24 cellular contexts compared by ENCODE assay signal in genomic region chr3:114666613-114667012, GRCh38.
"Had no signal": no experiment of that assay in that cellular context is flagged by ENCODE, and none has a peak within 500 bp of the region (broad histone marks: within the 10 kb centered on the region; RNA-seq: fewer than 3 reads in every experiment).

No MANE protein-coding gene starts in this region.

- H3K36me3 ChIP-seq: colonic mucosa, pancreas, sigmoid colon, thoracic aorta, upper lobe of right lung had no signal

- H3K4me3 ChIP-seq: colonic mucosa, mucosa of descending colon, pancreas, sigmoid colon, SK-N-MC, spleen, thoracic aorta, upper lobe of right lung had no signal

- ATAC-seq: activated CD8-positive, alpha-beta memory T cell treated with anti-CD3 and anti-CD28 coated beads, Interleukin-2, amount 10 ng/mL, durations not matched to agents 7 days and 5 days; activated T-helper 17 cell treated with anti-CD3 and anti-CD28 coated beads, Interleukin-2, amount 50 U/mL, for 72 hours; esophagus mucosa; mucosa of descending colon; naive thymus-derived CD4-positive, alpha-beta T cell; pancreas; stimulated activated memory B cell treated with anti-CD40 and anti-IgM and Interleukin-4, amounts not matched to agents 10 μg/mL and 1 μg/mL and 100 μg/mL, for 72 hours; upper lobe of right lung had no signal

- DNase-seq: activated CD4-positive, alpha-beta memory T cell treated with anti-CD3 and anti-CD28 coated beads, Interleukin-2, amount 10 ng/mL, durations not matched to agents 7 days and 5 days; activated CD4-positive, alpha-beta T cell treated with anti-CD3 and anti-CD28 coated beads for 48 hours; activated CD4-positive, CD25-positive, alpha-beta regulatory T cell; activated CD8-positive, alpha-beta memory T cell treated with anti-CD3 and anti-CD28 coated beads, Interleukin-2, amount 10 ng/mL, durations not matched to agents 7 days and 5 days; activated naive CD4-positive, alpha-beta T cell; activated naive CD8-positive, alpha-beta T cell treated with anti-CD3 and anti-CD28 coated beads for 36 hours; amniotic stem cell; caudate nucleus; colonic mucosa; hippocampal formation; islet precursor cell; mucosa of descending colon; naive thymus-derived CD4-positive, alpha-beta T cell; pancreas; sigmoid colon; spleen; stimulated activated CD4-positive, alpha-beta T cell treated with anti-CD3 and anti-CD28 coated beads, Interleukin-4, amount 100 ng/mL, for 4 hours; upper lobe of right lung had no signal

- FAIRE-seq: endometrium, pancreas had no signal

- H3K27ac ChIP-seq: colonic mucosa, pancreas, SK-N-MC, spleen, thoracic aorta, upper lobe of right lung had no signal

- H3K27me3 ChIP-seq: colonic mucosa, pancreas, sigmoid colon, spleen, upper lobe of right lung had no signal

- H3K9me3 ChIP-seq: colonic mucosa, pancreas, sigmoid colon, thoracic aorta, upper lobe of right lung had no signal

- H3K4me1 ChIP-seq: colonic mucosa, spleen, upper lobe of right lung had no signal
